8 cellular contexts compared by ENCODE assay signal in genomic region chr2:179860255-179861026, GRCh38. TPM values are rescaled to one million over a fixed set of nuclear protein-coding genes. Genes with fewer than 3 reads are reported as not detected.
DNase-seq lines count a peak whose midpoint lies in the region; TF ChIP-seq lines count a peak whose summit lies in the region.

No MANE protein-coding gene starts in this region.

- TF ChIP-seq EP300 in suprapubic skin (IDR thresholded peaks at IDR 0.05), result no peak

- TF ChIP-seq POLR2A in suprapubic skin (IDR thresholded peaks at IDR 0.05), result no peak

- H3K27ac ChIP-seq in VCaP (peak overlapping the region; percentile 50; the same call in 1 of the 2 replicates), suprapubic skin (peak overlapping the region; percentile 19)

- no peak for TF ChIP-seq CTCF in VCaP (conservative IDR thresholded peaks at IDR 0.05)
- TF ChIP-seq CTCF in suprapubic skin (IDR thresholded peaks at IDR 0.05), result no peak

- H3K36me3 ChIP-seq in suprapubic skin, result no peaks in the 10 kb centered on the region

- 7% methylated on average over 30 of the region's 34 CpGs for WGBS in suprapubic skin

- peaks cover 25% of the 10 kb centered on the region for H3K27me3 ChIP-seq in suprapubic skin

- H3K9me3 ChIP-seq in suprapubic skin, result no peaks in the 10 kb centered on the region

- H3K4me1 ChIP-seq in suprapubic skin, result peaks cover 18% of the 10 kb centered on the region

- DNase-seq in NCI-H82 (lab: John Stamatoyannopoulos, UW) (peak; percentile 49), NCI-H82 treated with DMSO at 0.1 percent for 48 hours (lab: John Stamatoyannopoulos, UW; ENCODE audit: unreplicated experiment) (no peak), iPS-NIHi11 (ENCODE audit: low spot score) (peak; percentile 26), suprapubic skin (ENCODE audit: low spot score in 2 of 2) (peak in 1 of 2 donors; percentile 61), A172 (ENCODE audit: low spot score) (no peak), NCI-H1436 (lab: John Stamatoyannopoulos, UW) (no peak)
- DNase-seq in NK-92 treated with Interleukin-12 subunit alpha and Interleukin-12 subunit beta, amount 100 ng/mL, for 24 hours (lab: John Stamatoyannopoulos, UW), result no peak

- H3K4me3 ChIP-seq in suprapubic skin, result peak overlapping the region; percentile 67

RNA-seq across cellular contexts. Expression of gene ZNF385B, which starts 1.0 kb away (rescaled TPM):
- 1 to 10 TPM in 3 of 4 donors, under 1 TPM in 1; 0.89 to 3.6 (median 1.8) TPM for total RNA-seq in suprapubic skin
- total RNA-seq in A172 (2014; rRNA removed; shearing (Covaris generic)), result 0.22 TPM in 1 of 2 replicates, not detected in the other

Comparison
In these comparisons a context has a peak if more than half of its experiments do, and no peak if none do; other contexts are left out.
1. DNase-seq: peak in NCI-H82 (single experiment) and iPS-NIHi11 (single experiment); none in NCI-H82 treated with DMSO at 0.1 percent for 48 hours (single experiment), A172 (single experiment), NCI-H1436 (single experiment) and NK-92 treated with Interleukin-12 subunit alpha and Interleukin-12 subunit beta, amount 100 ng/mL, for 24 hours (single experiment).